10 cellular contexts compared by ENCODE assay signal in genomic region chr19:2253106-2254051, GRCh38. TPM values are rescaled to one million over a fixed set of nuclear protein-coding genes. Genes with fewer than 3 reads are reported as not detected.
DNase-seq lines count a peak whose midpoint lies in the region; ATAC-seq and TF ChIP-seq lines count a peak whose summit lies in the region.
"Had no signal": no experiment of that assay in that cellular context is flagged by ENCODE, and none has a peak within 500 bp of the region (broad histone marks: within the 10 kb centered on the region; RNA-seq: fewer than 3 reads in every experiment).

No MANE protein-coding gene starts in this region.

- ATAC-seq in activated B cell treated with CpG ODN at 0.5 μM for 24 hours (ENCODE audit: low read depth) (peak; percentile 29), HG03159 (IDR thresholded peaks at IDR 0.05; ENCODE audit: unreplicated experiment) (no peak)

- H3K36me3 Mint-ChIP-seq in activated B cell treated with CpG ODN at 0.5 μM for 24 hours (ENCODE audit: low read depth): peaks cover 6% of the 10 kb centered on the region
- H3K36me3 Mint-ChIP-seq in endothelial cell (ENCODE audit: low read depth, unreplicated experiment): no peaks in the 10 kb centered on the region

- CTCF ChIA-PET in activated B cell treated with CpG ODN at 0.5 μM for 24 hours (lab: Charles Lee): interaction anchor here (0.7 to 4.2 kb wide), 8 partner anchors 12 to 138 kb away, joined by 3 to 17 read pairs (median 4); no protein-coding TSS in a partner anchor

- peak; percentile 16 for DNase-seq in NCI-H748 (lab: John Stamatoyannopoulos, UW; ENCODE audit: unreplicated experiment)
- DNase-seq in NCI-H748 treated with DMSO at 0.1 percent for 48 hours (lab: John Stamatoyannopoulos, UW): no peak
- DNase-seq in activated B cell treated with CpG ODN at 0.5 μM for 24 hours: peak; percentile 59
- no peak for DNase-seq in endothelial cell (ENCODE audit: low spot score)
- DNase-seq in stimulated activated naive CD4-positive, alpha-beta T cell (lab: John Stamatoyannopoulos, UW): peak; percentile 13 to 66 (median 41)
- DNase-seq in amygdala (lab: John Stamatoyannopoulos, UW): no peak
- DNase-seq in NCI-H1105 (lab: John Stamatoyannopoulos, UW): no peak

- H3K4me1 Mint-ChIP-seq in activated B cell treated with CpG ODN at 0.5 μM for 24 hours: peaks cover 49% of the 10 kb centered on the region
- peaks cover 5% of the 10 kb centered on the region for H3K4me1 Mint-ChIP-seq in endothelial cell (ENCODE audit: unreplicated experiment)

- H3K4me3 Mint-ChIP-seq in activated B cell treated with CpG ODN at 0.5 μM for 24 hours (peak overlapping the region; percentile 70), endothelial cell (ENCODE audit: unreplicated experiment) (peak overlapping the region; percentile 65)

- POLR2A ChIA-PET in activated B cell treated with CpG ODN at 0.5 μM for 24 hours (lab: Charles Lee): interaction anchor here (0.5 to 8.8 kb wide), 8 partner anchors 11 to 356 kb away, joined by 3 to 96 read pairs (median 6); no protein-coding TSS in a partner anchor

- H3K9me3 Mint-ChIP-seq in activated B cell treated with CpG ODN at 0.5 μM for 24 hours: no peaks in the 10 kb centered on the region
- H3K9me3 Mint-ChIP-seq in endothelial cell (ENCODE audit: unreplicated experiment): no peaks in the 10 kb centered on the region

- intact Hi-C loops in activated B cell treated with CpG ODN at 0.5 μM for 24 hours (cut with micrococcal nuclease): loop anchor here (1.0 kb wide), 2 partner anchors 17 to 20 kb away; partner anchors contain the start of genes PLEKHJ1 and SF3A2

- H3K27me3 Mint-ChIP-seq in activated B cell treated with CpG ODN at 0.5 μM for 24 hours (peaks cover 2% of the 10 kb centered on the region), endothelial cell (ENCODE audit: unreplicated experiment) (peaks cover 8% of the 10 kb centered on the region)

- TF ChIP-seq CTCF in activated B cell treated with CpG ODN at 0.5 μM for 24 hours (IDR thresholded peaks at IDR 0.05) (no peak), endothelial cell (IDR thresholded peaks at IDR 0.05; ENCODE audit: unreplicated experiment) (peak; percentile 0)

- H3K27ac Mint-ChIP-seq in activated B cell treated with CpG ODN at 0.5 μM for 24 hours (no peak overlapping the region), endothelial cell (ENCODE audit: unreplicated experiment) (peak overlapping the region; percentile 48)

RNA-seq across cellular contexts. Expression of gene JSRP1, which starts 2.8 kb away (rescaled TPM):
- total RNA-seq in activated B cell treated with CpG ODN at 0.5 μM for 24 hours (0.31 and 0.54 TPM in 2 replicates), endothelial cell (ENCODE audit: unreplicated experiment) (not detected)
- total RNA-seq: NCI-H460 had no signal

RNA-seq across cellular contexts. Expression of gene AMH, which starts 4.3 kb away (rescaled TPM):
- total RNA-seq in activated B cell treated with CpG ODN at 0.5 μM for 24 hours: 2.8 and 4.8 TPM in 2 replicates
- total RNA-seq in endothelial cell (ENCODE audit: unreplicated experiment): 5.6 TPM

RNA-seq across cellular contexts. Expression of gene SF3A2, which starts 16.8 kb away (rescaled TPM):
- total RNA-seq in activated B cell treated with CpG ODN at 0.5 μM for 24 hours: 107 and 117 TPM in 2 replicates
- 137 TPM for total RNA-seq in endothelial cell (ENCODE audit: unreplicated experiment)

RNA-seq across cellular contexts. Expression of gene PLEKHJ1, which starts 17.2 kb away (rescaled TPM):
- 74.4 and 74.9 TPM in 2 replicates for total RNA-seq in activated B cell treated with CpG ODN at 0.5 μM for 24 hours
- 126 TPM for total RNA-seq in endothelial cell (ENCODE audit: unreplicated experiment)

RNA-seq across cellular contexts. Expression of gene PEAK3, which starts 28.6 kb away (rescaled TPM):
- total RNA-seq in activated B cell treated with CpG ODN at 0.5 μM for 24 hours (0.09 TPM in 1 of 2 replicates, not detected in the other), endothelial cell (ENCODE audit: unreplicated experiment) (0.97 TPM)
- total RNA-seq: epithelial cell of proximal tubule, NCI-H460 had no signal

Comparison
In these comparisons a context has a peak if more than half of its experiments do, and no peak if none do; other contexts are left out.
1. DNase-seq: peak in NCI-H748 (single experiment), activated B cell treated with CpG ODN at 0.5 μM for 24 hours (single experiment) and stimulated activated naive CD4-positive, alpha-beta T cell (6 of 6); none in NCI-H748 treated with DMSO at 0.1 percent for 48 hours (single experiment), endothelial cell (single experiment), amygdala (0 of 56) and NCI-H1105 (single experiment).